ENCODE assay signal across 17 cellular contexts in the genomic region with DNA sequence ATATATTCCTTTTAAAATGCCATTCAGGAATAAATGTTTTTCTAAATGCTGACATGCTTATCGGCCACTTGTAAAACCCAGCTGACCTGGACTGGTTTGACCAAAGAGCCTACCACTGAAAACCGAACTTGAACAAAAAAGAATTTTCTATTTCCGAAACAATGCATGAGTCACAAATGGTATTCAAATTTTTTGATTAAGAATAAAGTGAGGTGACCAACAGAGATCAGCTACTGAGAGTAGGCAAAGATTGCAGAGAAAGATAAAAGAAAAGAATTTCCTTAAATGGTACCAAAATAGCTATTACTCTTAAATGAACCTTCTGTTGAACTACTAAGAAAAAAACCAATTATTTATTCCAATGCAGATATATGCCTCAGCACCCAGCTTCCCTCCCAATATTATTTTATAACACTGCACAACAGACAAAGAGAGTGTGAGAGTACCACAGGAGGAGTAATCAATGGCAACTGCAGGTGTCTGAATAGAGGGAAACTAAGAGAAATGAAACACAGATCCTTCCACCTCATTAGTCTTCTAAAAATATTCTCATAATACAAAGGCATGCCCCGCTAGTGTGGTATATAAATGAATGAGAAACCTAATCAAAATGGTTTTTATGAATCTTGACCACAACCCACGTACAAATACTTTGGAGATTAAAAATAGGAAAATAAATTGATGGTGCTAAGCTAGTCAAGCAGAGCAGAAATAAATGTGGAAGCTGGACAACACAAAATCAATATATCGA.
"Had no signal": no experiment of that assay in that cellular context is flagged by ENCODE, and none has a peak within 500 bp of the region (broad histone marks: within the 10 kb centered on the region; RNA-seq: fewer than 3 reads in every experiment).

No MANE protein-coding gene starts in this region.

- H3K4me3 ChIP-seq: adrenal gland, body of pancreas, coronary artery, gastrocnemius medialis, left ventricle myocardium inferior, thoracic aorta had no signal

- DNase-seq: activated B cell treated with CpG ODN at 0.5 μM for 24 hours; activated CD8-positive, alpha-beta memory T cell treated with anti-CD3 and anti-CD28 coated beads, Interleukin-2, amount 10 ng/mL, durations not matched to agents 7 days and 5 days; activated naive CD4-positive, alpha-beta T cell treated with anti-CD3 and anti-CD28 coated beads for 36 hours; adrenal gland; body of pancreas; central memory CD4-positive, alpha-beta T cell; effector CD8-positive, alpha-beta T cell; gastrocnemius medialis; kidney; left ventricle myocardium inferior; mesenchymal stem cell; stimulated activated CD4-positive, alpha-beta T cell treated with anti-CD3 and anti-CD28 coated beads, Interleukin-2, amount 100 ng/mL, for 48 hours; stimulated activated naive CD8-positive, alpha-beta T cell treated with anti-CD3 and anti-CD28 coated beads, Interleukin-15, Interleukin-2, amounts not matched to agents 100 U/mL and 50 U/mL, for 24 hours; T-helper 1 cell had no signal

- H3K27me3 Mint-ChIP-seq: activated B cell treated with CpG ODN at 0.5 μM for 24 hours; activated CD8-positive, alpha-beta memory T cell treated with anti-CD3 and anti-CD28 coated beads, Interleukin-2, amount 10 ng/mL, durations not matched to agents 7 days and 5 days had no signal

- H3K27ac ChIP-seq: adrenal gland, body of pancreas, coronary artery, gastrocnemius medialis, left ventricle myocardium inferior, thoracic aorta had no signal

- H3K9me3 ChIP-seq: adrenal gland, body of pancreas, gastrocnemius medialis, left ventricle myocardium inferior, thoracic aorta had no signal

- H3K27ac Mint-ChIP-seq: activated B cell treated with CpG ODN at 0.5 μM for 24 hours; activated CD8-positive, alpha-beta memory T cell treated with anti-CD3 and anti-CD28 coated beads, Interleukin-2, amount 10 ng/mL, durations not matched to agents 7 days and 5 days; activated naive CD4-positive, alpha-beta T cell treated with anti-CD3 and anti-CD28 coated beads for 36 hours had no signal

- FAIRE-seq: kidney, urothelium cell line had no signal

- H3K4me3 Mint-ChIP-seq: activated B cell treated with CpG ODN at 0.5 μM for 24 hours; activated CD8-positive, alpha-beta memory T cell treated with anti-CD3 and anti-CD28 coated beads, Interleukin-2, amount 10 ng/mL, durations not matched to agents 7 days and 5 days; activated naive CD4-positive, alpha-beta T cell treated with anti-CD3 and anti-CD28 coated beads for 36 hours had no signal

- H3K9me3 Mint-ChIP-seq: activated B cell treated with CpG ODN at 0.5 μM for 24 hours; activated naive CD4-positive, alpha-beta T cell treated with anti-CD3 and anti-CD28 coated beads for 36 hours had no signal

- H3K27me3 ChIP-seq: adrenal gland, body of pancreas, gastrocnemius medialis had no signal

- H3K4me1 ChIP-seq: adrenal gland, body of pancreas had no signal

- H3K36me3 ChIP-seq: adrenal gland, gastrocnemius medialis, left ventricle myocardium inferior, thoracic aorta had no signal
